In the genomic region with DNA sequence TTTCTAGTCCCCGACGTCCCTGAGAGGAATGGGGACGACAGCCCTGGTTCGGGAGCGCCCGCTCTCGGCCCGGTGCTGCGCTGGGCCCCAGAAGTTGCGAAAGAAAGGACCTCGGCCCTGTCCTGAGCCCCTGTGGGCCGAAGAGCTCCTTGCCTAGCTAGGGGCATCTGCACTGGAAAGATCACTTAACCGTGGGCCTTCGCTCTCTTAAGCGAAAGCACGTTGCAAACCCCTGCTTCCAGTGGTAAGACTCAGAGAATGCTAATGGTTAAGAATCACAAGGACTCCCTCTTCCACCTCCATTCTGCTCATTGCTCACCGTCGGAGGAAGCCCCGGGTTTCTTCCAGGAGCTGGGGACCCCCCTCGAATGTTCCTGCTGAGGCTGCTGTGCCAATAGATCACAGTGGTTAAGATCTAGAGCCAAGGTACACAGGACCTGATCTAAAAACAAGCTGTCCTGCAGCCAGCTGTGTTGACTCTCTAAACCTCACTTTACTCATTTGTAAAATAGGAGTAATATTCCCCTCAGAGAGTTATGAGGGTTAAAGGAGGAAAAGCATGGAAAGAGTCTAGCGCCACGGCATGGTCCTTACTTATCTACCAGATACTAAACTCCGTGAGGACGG, we compare ENCODE assay signal across 8 cellular contexts. TPM values are rescaled to one million over a fixed set of nuclear protein-coding genes. Genes with fewer than 3 reads are reported as not detected.
DNase-seq lines count a peak whose midpoint lies in the region; ATAC-seq and TF ChIP-seq lines count a peak whose summit lies in the region.

No MANE protein-coding gene starts in this region.

- peak; percentile 10 for DNase-seq in activated naive CD4-positive, alpha-beta T cell treated with anti-CD3 and anti-CD28 coated beads for 36 hours
- no peak for DNase-seq in activated naive CD4-positive, alpha-beta T cell (lab: John Stamatoyannopoulos, UW)
- DNase-seq in PC-9 (no peak), epithelial cell of proximal tubule (ENCODE audit: low read depth) (no peak), C1 segment of cervical spinal cord (lab: John Stamatoyannopoulos, UW) (no peak), GM03348 (ENCODE audit: low spot score) (no peak)

- peaks cover 6% of the 10 kb centered on the region for H3K27me3 Mint-ChIP-seq in activated naive CD4-positive, alpha-beta T cell treated with anti-CD3 and anti-CD28 coated beads for 36 hours (ENCODE audit: low read depth)

- intact Hi-C loops in activated naive CD4-positive, alpha-beta T cell treated with anti-CD3 and anti-CD28 coated beads for 36 hours (cut with micrococcal nuclease) = loop anchor here (1.0 to 10.0 kb wide), 2 partner anchors 12 to 987 kb away; a partner anchor contains a TSS
- intact Hi-C loops in PC-9 (cut with micrococcal nuclease; ENCODE audit: unreplicated experiment) = no loop called here

- H2AFZ ChIP-seq in PC-9 (peak overlapping the region; percentile 62; the same call in 1 of the 2 replicates), parathyroid adenoma (peak overlapping the region; percentile 98)

- H3K79me2 ChIP-seq in PC-9 (ENCODE audit: low read depth) = peaks cover 20% of the 10 kb centered on the region
- H3K79me2 ChIP-seq in parathyroid adenoma = peaks cover 6% of the 10 kb centered on the region

- no peaks in the 10 kb centered on the region for H4K20me1 ChIP-seq in PC-9 (ENCODE audit: insufficient read depth)

- no peaks in the 10 kb centered on the region for H3K9me3 Mint-ChIP-seq in activated naive CD4-positive, alpha-beta T cell treated with anti-CD3 and anti-CD28 coated beads for 36 hours

- H3K9me2 ChIP-seq in PC-9 (ENCODE audit: insufficient read depth) = no peaks in the 10 kb centered on the region

- H3K36me3 Mint-ChIP-seq in activated naive CD4-positive, alpha-beta T cell treated with anti-CD3 and anti-CD28 coated beads for 36 hours (ENCODE audit: low read depth) = peaks cover 11% of the 10 kb centered on the region

- no peak for ATAC-seq in HG02938 (IDR thresholded peaks at IDR 0.05; ENCODE audit: unreplicated experiment)

- CTCF ChIA-PET in activated naive CD4-positive, alpha-beta T cell treated with anti-CD3 and anti-CD28 coated beads for 36 hours (lab: Charles Lee) = interaction anchor here (1.0 kb wide), 1 partner anchor 19 kb away, joined by 4 read pairs; no protein-coding TSS in a partner anchor
- CTCF ChIA-PET in PC-9 (lab: Charles Lee) = no interaction called here

- H3K9me3 ChIP-seq in PC-9 (ENCODE audit: insufficient read depth, low read depth) = no peaks in the 10 kb centered on the region
- H3K9me3 ChIP-seq in parathyroid adenoma (ENCODE audit: control insufficient read depth, low read length) = no peaks in the 10 kb centered on the region

- no peaks in the 10 kb centered on the region for H3K27me3 ChIP-seq in PC-9 (ENCODE audit: insufficient read depth, low read depth)
- H3K27me3 ChIP-seq in parathyroid adenoma (ENCODE audit: control insufficient read depth, insufficient read depth, low read length) = no peaks in the 10 kb centered on the region

- no peak overlapping the region for H3K27ac ChIP-seq in PC-9
- peak overlapping the region; percentile 72 for H3K27ac ChIP-seq in parathyroid adenoma

- H3K4me2 ChIP-seq in PC-9 = peak overlapping the region; percentile 91
- peak overlapping the region; percentile 68 for H3K4me2 ChIP-seq in parathyroid adenoma (ENCODE audit: low read length)

- peak overlapping the region; percentile 83 for H3K4me3 Mint-ChIP-seq in activated naive CD4-positive, alpha-beta T cell treated with anti-CD3 and anti-CD28 coated beads for 36 hours

- no peaks in the 10 kb centered on the region for H3K36me3 ChIP-seq in PC-9 (ENCODE audit: low read depth)
- no peaks in the 10 kb centered on the region for H3K36me3 ChIP-seq in parathyroid adenoma (ENCODE audit: control insufficient read depth, insufficient read depth, low read length)

- peak overlapping the region; percentile 39 for H3K27ac Mint-ChIP-seq in activated naive CD4-positive, alpha-beta T cell treated with anti-CD3 and anti-CD28 coated beads for 36 hours

- TF ChIP-seq CTCF in PC-9 (conservative IDR thresholded peaks at IDR 0.05) (no peak), epithelial cell of proximal tubule (conservative IDR thresholded peaks at IDR 0.05; ENCODE audit: low read depth, low read length) (no peak), parathyroid adenoma (IDR thresholded peaks at IDR 0.05) (no peak)

- POLR2A ChIA-PET in PC-9 (lab: Charles Lee; ENCODE audit: unreplicated experiment) = no interaction called here

- peak overlapping the region; percentile 28 for H3K9ac ChIP-seq in parathyroid adenoma

- peaks cover 34% of the 10 kb centered on the region for H3K4me1 Mint-ChIP-seq in activated naive CD4-positive, alpha-beta T cell treated with anti-CD3 and anti-CD28 coated beads for 36 hours (ENCODE audit: low read depth)

- TSS peak; percentile 63 for BruUV-seq in PC-9 (replicated peaks; lab: Mats Ljungman, UMichigan)

- peak overlapping the region; percentile 88 for H3K4me3 ChIP-seq in PC-9
- H3K4me3 ChIP-seq in epithelial cell of proximal tubule (ENCODE audit: low read depth, low read length) = peak overlapping the region; percentile 93
- peak overlapping the region; percentile 85 for H3K4me3 ChIP-seq in parathyroid adenoma (ENCODE audit: low read depth, low read length)

- no peaks in the 10 kb centered on the region for H3F3A ChIP-seq in PC-9 (ENCODE audit: insufficient read depth, low read depth)

- H3K4me1 ChIP-seq in PC-9 (replicated peaks; ENCODE audit: insufficient read depth) (peaks cover 12% of the 10 kb centered on the region; the same call in 1 of the 2 replicates), parathyroid adenoma (peaks cover 2% of the 10 kb centered on the region)

RNA-seq across cellular contexts. Expression of a gene that starts 0.7 kb away (rescaled TPM):
- total RNA-seq in activated naive CD4-positive, alpha-beta T cell treated with anti-CD3 and anti-CD28 coated beads for 36 hours = 10 to 100 TPM; 16.7 to 19.4 TPM
- total RNA-seq in PC-9 (2021) = 78.6 and 81.9 TPM in 2 replicates
- 89.4 and 101 TPM in 2 replicates for total RNA-seq in epithelial cell of proximal tubule

RNA-seq across cellular contexts. Expression of a gene that starts 12.3 kb away (rescaled TPM):
- 1 to 10 TPM; 2.9 to 3.1 TPM for total RNA-seq in activated naive CD4-positive, alpha-beta T cell treated with anti-CD3 and anti-CD28 coated beads for 36 hours
- total RNA-seq in PC-9 (2021) (25.1 and 32.9 TPM in 2 replicates), epithelial cell of proximal tubule (2.4 and 2.5 TPM in 2 replicates)
